In the genomic region with DNA sequence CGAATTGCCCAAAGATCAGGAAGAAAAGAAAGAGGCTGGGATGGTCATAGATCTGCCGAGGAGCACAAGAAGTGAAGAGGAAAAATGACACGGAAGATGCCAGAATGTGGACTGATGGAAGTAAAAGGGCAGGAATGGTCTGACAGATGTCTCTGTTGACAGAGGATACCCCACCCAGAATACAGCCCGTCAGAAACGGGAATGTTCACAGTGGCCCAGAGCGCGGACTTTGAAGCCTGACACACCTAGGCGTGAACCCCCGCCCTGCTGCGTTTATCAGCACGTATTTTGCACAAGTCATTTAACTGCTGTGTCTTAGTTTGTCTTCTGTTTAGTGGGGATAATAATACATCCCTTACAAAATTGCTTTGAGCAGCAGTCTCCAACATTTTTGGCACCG, we compare ENCODE assay signal across 8 cellular contexts. TPM values are rescaled to one million over a fixed set of nuclear protein-coding genes. Genes with fewer than 3 reads are reported as not detected.
DNase-seq lines count a peak whose midpoint lies in the region; ATAC-seq and TF ChIP-seq lines count a peak whose summit lies in the region.

No MANE protein-coding gene starts in this region.

- H3K27me3 Mint-ChIP-seq in activated CD4-positive, alpha-beta T cell treated with anti-CD3 and anti-CD28 coated beads, Interleukin-2, amount 10 ng/mL, durations not matched to agents 24 days and 14 days, result peaks cover 2% of the 10 kb centered on the region
- H3K27me3 Mint-ChIP-seq in glutamatergic neuron (ENCODE audit: unreplicated experiment), result peaks cover 2% of the 10 kb centered on the region
- H3K27me3 Mint-ChIP-seq in stimulated activated naive CD8-positive, alpha-beta T cell treated with anti-CD3 and anti-CD28 coated beads, Interleukin-15, amount 100 ng/mL, for 72 hours, result no peaks in the 10 kb centered on the region

- H3K36me3 Mint-ChIP-seq in activated CD4-positive, alpha-beta T cell treated with anti-CD3 and anti-CD28 coated beads, Interleukin-2, amount 10 ng/mL, durations not matched to agents 24 days and 14 days (ENCODE audit: low read depth), result no peaks in the 10 kb centered on the region
- H3K36me3 Mint-ChIP-seq in glutamatergic neuron (ENCODE audit: unreplicated experiment), result no peaks in the 10 kb centered on the region

- H3K27ac Mint-ChIP-seq in activated CD4-positive, alpha-beta T cell treated with anti-CD3 and anti-CD28 coated beads, Interleukin-2, amount 10 ng/mL, durations not matched to agents 24 days and 14 days, result no peak overlapping the region
- H3K27ac Mint-ChIP-seq in glutamatergic neuron (ENCODE audit: unreplicated experiment), result peak overlapping the region; percentile 80
- H3K27ac Mint-ChIP-seq in stimulated activated naive CD8-positive, alpha-beta T cell treated with anti-CD3 and anti-CD28 coated beads, Interleukin-15, amount 100 ng/mL, for 72 hours, result peak overlapping the region; percentile 72 to 86

- ATAC-seq in stimulated activated naive CD8-positive, alpha-beta T cell treated with anti-CD3 and anti-CD28 coated beads, Interleukin-15, amount 100 ng/mL, for 72 hours, result no peak
- ATAC-seq in sciatic nerve, result no peak

- H3K4me1 Mint-ChIP-seq in activated CD4-positive, alpha-beta T cell treated with anti-CD3 and anti-CD28 coated beads, Interleukin-2, amount 10 ng/mL, durations not matched to agents 24 days and 14 days, result peaks cover 14% of the 10 kb centered on the region
- H3K4me1 Mint-ChIP-seq in glutamatergic neuron (ENCODE audit: low read depth, unreplicated experiment), result peaks cover 16% of the 10 kb centered on the region
- H3K4me1 Mint-ChIP-seq in stimulated activated naive CD8-positive, alpha-beta T cell treated with anti-CD3 and anti-CD28 coated beads, Interleukin-15, amount 100 ng/mL, for 72 hours, result peaks cover 20% of the 10 kb centered on the region

- no peak for DNase-seq in activated CD4-positive, alpha-beta T cell treated with anti-CD3 and anti-CD28 coated beads, Interleukin-2, amount 10 ng/mL, durations not matched to agents 24 days and 14 days
- DNase-seq in activated CD4-positive, alpha-beta T cell treated with anti-CD3 and anti-CD28 coated beads, Interleukin-2, amount 50 U/mL, for 4 hours, result no peak
- no peak for DNase-seq in glutamatergic neuron
- no peak for DNase-seq in stimulated activated naive CD8-positive, alpha-beta T cell treated with anti-CD3 and anti-CD28 coated beads, Interleukin-15, amount 100 ng/mL, for 72 hours
- DNase-seq in sciatic nerve (ENCODE audit: low spot score), result no peak
- no peak for DNase-seq in ureter (ENCODE audit: low spot score)
- no peak for DNase-seq in glomerular visceral epithelial cell (ENCODE audit: extremely low spot score)

- no peaks in the 10 kb centered on the region for H3K9me3 Mint-ChIP-seq in activated CD4-positive, alpha-beta T cell treated with anti-CD3 and anti-CD28 coated beads, Interleukin-2, amount 10 ng/mL, durations not matched to agents 24 days and 14 days
- H3K9me3 Mint-ChIP-seq in glutamatergic neuron (ENCODE audit: unreplicated experiment), result no peaks in the 10 kb centered on the region
- no peaks in the 10 kb centered on the region for H3K9me3 Mint-ChIP-seq in stimulated activated naive CD8-positive, alpha-beta T cell treated with anti-CD3 and anti-CD28 coated beads, Interleukin-15, amount 100 ng/mL, for 72 hours

- intact Hi-C loops in activated CD4-positive, alpha-beta T cell treated with anti-CD3 and anti-CD28 coated beads, Interleukin-2, amount 10 ng/mL, durations not matched to agents 24 days and 14 days (cut with micrococcal nuclease), result loop anchor here (1.0 to 10.0 kb wide), 7 partner anchors 27 to 554 kb away; a partner anchor contains a TSS
- intact Hi-C loops in sciatic nerve (cut with DNase I), result loop anchor here (10.0 kb wide), 1 partner anchor 183 kb away; no protein-coding TSS in a partner anchor

- H3K4me3 Mint-ChIP-seq in activated CD4-positive, alpha-beta T cell treated with anti-CD3 and anti-CD28 coated beads, Interleukin-2, amount 10 ng/mL, durations not matched to agents 24 days and 14 days, result peak overlapping the region; percentile 85
- peak overlapping the region; percentile 91 for H3K4me3 Mint-ChIP-seq in glutamatergic neuron (ENCODE audit: unreplicated experiment)
- peak overlapping the region; percentile 76 to 87 for H3K4me3 Mint-ChIP-seq in stimulated activated naive CD8-positive, alpha-beta T cell treated with anti-CD3 and anti-CD28 coated beads, Interleukin-15, amount 100 ng/mL, for 72 hours

- peak overlapping the region; percentile 66 for H3K27ac ChIP-seq in VCaP

- TF ChIP-seq CTCF in VCaP (conservative IDR thresholded peaks at IDR 0.05), result no peak
- no peak for TF ChIP-seq CTCF in glutamatergic neuron (IDR thresholded peaks at IDR 0.05; ENCODE audit: partially characterized antibody, unreplicated experiment)

RNA-seq across cellular contexts. Expression of a gene that starts 27.1 kb away (rescaled TPM):
- 107 TPM in 2 replicates for total RNA-seq in activated CD4-positive, alpha-beta T cell treated with anti-CD3 and anti-CD28 coated beads, Interleukin-2, amount 10 ng/mL, durations not matched to agents 24 days and 14 days
- total RNA-seq in glutamatergic neuron (ENCODE audit: unreplicated experiment) (99.6 TPM), sciatic nerve (273 TPM), ureter (66.6 TPM)
